Comparison of ENCODE assay signal across 8 cellular contexts in genomic region chr4:20251061-20251795, GRCh38. TPM values are rescaled to one million over a fixed set of nuclear protein-coding genes. Genes with fewer than 3 reads are reported as not detected.
A peak's percentile ranks its signal among the peaks of the same experiment; 100 is the strongest.
DNase-seq lines count a peak whose midpoint lies in the region; FAIRE-seq and TF ChIP-seq lines count a peak whose summit lies in the region.

No MANE protein-coding gene starts in this region.

- no peak overlapping the region for H3K56ac ChIP-seq in H9 (ENCODE audit: insufficient read length, low read depth, low read length)

- no peak overlapping the region for H2BK20ac ChIP-seq in H9 (ENCODE audit: low read depth, low read length, poor library complexity, severe bottlenecking)

- H2BK15ac ChIP-seq in H9 (ENCODE audit: low read depth, low read length): no peak overlapping the region

- no peak overlapping the region for H2BK120ac ChIP-seq in H9 (ENCODE audit: low read depth, low read length, poor library complexity, severe bottlenecking)

- H3K27ac ChIP-seq in H9 (ENCODE audit: insufficient read length, low read depth, low read length): no peak overlapping the region

- H3K4me1 ChIP-seq in BE2C (no peaks in the 10 kb centered on the region), H9 (ENCODE audit: insufficient read depth, low read length) (no peaks in the 10 kb centered on the region; the same call in 1 of the 2 replicates)

- 0 out of 2 replicates have a peak, but pooled peaks cover 2% of the 10 kb centered on the region for H3K79me2 ChIP-seq in H9 (ENCODE audit: insufficient read depth, low read length)

- peak overlapping the region; percentile 33 for H3K18ac ChIP-seq in H9 (ENCODE audit: insufficient read length, low read depth, low read length)

- no peak overlapping the region for H3K23ac ChIP-seq in H9 (ENCODE audit: insufficient read length, low read depth, low read length)

- no peak overlapping the region for H4K91ac ChIP-seq in H9 (ENCODE audit: insufficient read length, low read depth, low read length)

- H3K9me3 ChIP-seq in BE2C (no peaks in the 10 kb centered on the region), H9 (ENCODE audit: control insufficient read depth, low read depth, low read length) (no peaks in the 10 kb centered on the region)

- no peaks in the 10 kb centered on the region for H3K36me3 ChIP-seq in BE2C

- no peak overlapping the region for H3K4ac ChIP-seq in H9 (ENCODE audit: low read depth, low read length)

- H3T11ph ChIP-seq in H9 (ENCODE audit: low read length): no peak overlapping the region

- TF ChIP-seq POLR2A in lower leg skin (IDR thresholded peaks at IDR 0.05): no peak

- H3K79me1 ChIP-seq in H9 (ENCODE audit: insufficient read depth, low read depth, low read length, poor library complexity, severe bottlenecking): no peaks in the 10 kb centered on the region

- H2AFZ ChIP-seq in H9 (ENCODE audit: low read length): no peak overlapping the region

- peaks cover 35% of the 10 kb centered on the region for H3K23me2 ChIP-seq in H9 (ENCODE audit: insufficient read length, low read depth, low read length, poor library complexity, severe bottlenecking)

- H3K27me3 ChIP-seq in BE2C (peaks cover 62% of the 10 kb centered on the region), H9 (ENCODE audit: insufficient read depth, low read length) (peaks cover 44% of the 10 kb centered on the region)

- no peak overlapping the region; the same call in 1 of the 2 replicates for H3K14ac ChIP-seq in H9 (ENCODE audit: insufficient read depth, low read length)

- H3K4me3 Mint-ChIP-seq in H9: peak overlapping the region; percentile 73 to 90
- peak overlapping the region; percentile 30 for H3K4me3 Mint-ChIP-seq in activated T-helper 1 cell treated with anti-CD3 and anti-CD28 coated beads, Interleukin-12 subunit alpha, Interleukin-12 subunit beta, Interleukin-2, Interleukin-4 antibody, amounts not matched to agents 30 ng/mL and 10 ng/mL and 1 ng/mL, durations not matched to agents 14 hours and 24 hours and 36 hours

- H4K20me1 ChIP-seq in H9 (ENCODE audit: control insufficient read depth, insufficient read depth, insufficient read length): no peaks in the 10 kb centered on the region

- DNase-seq in BE2C (no peak), H9 (no peak), lower leg skin (ENCODE audit: low spot score in 2 of 2) (no peak), HTR-8/SVneo (ENCODE audit: insufficient read length, low spot score) (no peak), GDM1 (lab: John Stamatoyannopoulos, UW) (no peak), D341Med (ENCODE audit: low spot score) (no peak), T-helper 9 cell (no peak)
- no peak for DNase-seq in activated T-helper 1 cell treated with anti-CD3 and anti-CD28 coated beads, Interleukin-12 subunit alpha, Interleukin-12 subunit beta, Interleukin-2, Interleukin-4 antibody, amounts not matched to agents 30 ng/mL and 10 ng/mL and 1 ng/mL, durations not matched to agents 14 hours and 24 hours and 36 hours (ENCODE audit: low spot score)

- FAIRE-seq in HTR-8/SVneo (lab: Jason Lieb, UNC): no peak

- H3K9me3 Mint-ChIP-seq in H9: peaks cover 2 to 3% of the 10 kb centered on the region in 2 experiments; a peak in 3 of 5 replicates
- H3K9me3 Mint-ChIP-seq in activated T-helper 1 cell treated with anti-CD3 and anti-CD28 coated beads, Interleukin-12 subunit alpha, Interleukin-12 subunit beta, Interleukin-2, Interleukin-4 antibody, amounts not matched to agents 30 ng/mL and 10 ng/mL and 1 ng/mL, durations not matched to agents 14 hours and 24 hours and 36 hours: no peaks in the 10 kb centered on the region

- H2AK5ac ChIP-seq in H9 (ENCODE audit: insufficient read length, low read length): no peak overlapping the region

- no peak overlapping the region for H2BK12ac ChIP-seq in H9 (ENCODE audit: insufficient read length, low read depth, low read length)

- no peak overlapping the region for H2BK5ac ChIP-seq in H9 (ENCODE audit: insufficient read length, low read length)

- H3K27me3 Mint-ChIP-seq in H9 (ENCODE audit: low read depth): peaks cover 68% of the 10 kb centered on the region
- H3K27me3 Mint-ChIP-seq in activated T-helper 1 cell treated with anti-CD3 and anti-CD28 coated beads, Interleukin-12 subunit alpha, Interleukin-12 subunit beta, Interleukin-2, Interleukin-4 antibody, amounts not matched to agents 30 ng/mL and 10 ng/mL and 1 ng/mL, durations not matched to agents 14 hours and 24 hours and 36 hours (ENCODE audit: insufficient read depth): peaks cover 44% of the 10 kb centered on the region

- H3K27ac Mint-ChIP-seq in H9: no peak overlapping the region
- peak overlapping the region; percentile 55 for H3K27ac Mint-ChIP-seq in activated T-helper 1 cell treated with anti-CD3 and anti-CD28 coated beads, Interleukin-12 subunit alpha, Interleukin-12 subunit beta, Interleukin-2, Interleukin-4 antibody, amounts not matched to agents 30 ng/mL and 10 ng/mL and 1 ng/mL, durations not matched to agents 14 hours and 24 hours and 36 hours

- peak overlapping the region; percentile 28 for H3K9ac ChIP-seq in H9 (ENCODE audit: extremely low read depth, insufficient read length, low read length)

- no peaks in the 10 kb centered on the region; a peak in 2 of 7 replicates for H3K36me3 Mint-ChIP-seq in H9 (ENCODE audit: insufficient read depth in 1 of 3, low read depth in 3 of 3)
- H3K36me3 Mint-ChIP-seq in activated T-helper 1 cell treated with anti-CD3 and anti-CD28 coated beads, Interleukin-12 subunit alpha, Interleukin-12 subunit beta, Interleukin-2, Interleukin-4 antibody, amounts not matched to agents 30 ng/mL and 10 ng/mL and 1 ng/mL, durations not matched to agents 14 hours and 24 hours and 36 hours (ENCODE audit: low read depth): no peaks in the 10 kb centered on the region

- H3K4me3 ChIP-seq in BE2C (ENCODE audit: low read depth, low read length): peak overlapping the region; percentile 37
- peak overlapping the region; percentile 39 for H3K4me3 ChIP-seq in lower leg skin (ENCODE audit: low read depth, poor library complexity, severe bottlenecking)

- TF ChIP-seq CTCF in BE2C (IDR thresholded peaks at IDR 0.05; ENCODE audit: low read depth, low read length) (no peak), H9 (conservative IDR thresholded peaks at IDR 0.05) (no peak), lower leg skin (IDR thresholded peaks at IDR 0.05) (no peak)

- no CpG with 5 or more reads among the region's 35 CpGs for WGBS in H9 (ENCODE audit: extremely low coverage, insufficient read length, low lambda C conversion rate)
- 3 to 7% methylated on average over 17 to 28 of the region's 35 CpGs for WGBS in lower leg skin, 2 donors

- H4K8ac ChIP-seq in H9 (replicated peaks; ENCODE audit: insufficient read length, low read depth, low read length): no peak overlapping the region

- peaks cover 40 to 43% of the 10 kb centered on the region in 2 experiments for H3K4me1 Mint-ChIP-seq in H9
- H3K4me1 Mint-ChIP-seq in activated T-helper 1 cell treated with anti-CD3 and anti-CD28 coated beads, Interleukin-12 subunit alpha, Interleukin-12 subunit beta, Interleukin-2, Interleukin-4 antibody, amounts not matched to agents 30 ng/mL and 10 ng/mL and 1 ng/mL, durations not matched to agents 14 hours and 24 hours and 36 hours (ENCODE audit: low read depth): peaks cover 6% of the 10 kb centered on the region

- peak overlapping the region; percentile 50 for H3K4me2 ChIP-seq in H9 (ENCODE audit: insufficient read depth, insufficient read length, low read length)

- H4K5ac ChIP-seq in H9 (ENCODE audit: insufficient read length, low read depth, low read length): no peak overlapping the region

- intact Hi-C loops in activated T-helper 1 cell treated with anti-CD3 and anti-CD28 coated beads, Interleukin-12 subunit alpha, Interleukin-12 subunit beta, Interleukin-2, Interleukin-4 antibody, amounts not matched to agents 30 ng/mL and 10 ng/mL and 1 ng/mL, durations not matched to agents 14 hours and 24 hours and 36 hours (cut with micrococcal nuclease): loop anchor here (10.0 kb wide), 2 partner anchors 434 to 1566 kb away; no protein-coding TSS in a partner anchor
- intact Hi-C loops in lower leg skin (cut with DNase I; ENCODE audit: low total_unique reads): no loop called here

RNA-seq across cellular contexts. Expression of gene SLIT2, which starts 0.5 kb away (rescaled TPM):
- polyA plus RNA-seq in BE2C (2012; ENCODE audit: insufficient read depth, insufficient read length, low read depth): 1.2 TPM
- total RNA-seq in H9 (2021): 1.3 and 1.5 TPM in 2 replicates
- total RNA-seq in activated T-helper 1 cell treated with anti-CD3 and anti-CD28 coated beads, Interleukin-12 subunit alpha, Interleukin-12 subunit beta, Interleukin-2, Interleukin-4 antibody, amounts not matched to agents 30 ng/mL and 10 ng/mL and 1 ng/mL, durations not matched to agents 14 hours and 24 hours and 36 hours: 0.07 and 0.13 TPM in 2 replicates
- total RNA-seq in lower leg skin: 1 to 10 TPM in 3 of 4 donors, under 1 TPM in 1; 0.97 to 4.2 (median 3.8) TPM
